23 cellular contexts compared by ENCODE assay signal in genomic region chr1:71037829-71038620, GRCh38. TPM values are rescaled to one million over a fixed set of nuclear protein-coding genes. Genes with fewer than 3 reads are reported as not detected.
"Had no signal": no experiment of that assay in that cellular context is flagged by ENCODE, and none has a peak within 500 bp of the region (broad histone marks: within the 10 kb centered on the region; RNA-seq: fewer than 3 reads in every experiment).

No MANE protein-coding gene starts in this region.

- H3K9me3 ChIP-seq: left ventricle myocardium inferior, neutrophil, psoas muscle, right lobe of liver, testis had no signal

- H3K4me3 ChIP-seq: coronary artery, hepatocyte, left ventricle myocardium inferior, lung, psoas muscle, right lobe of liver, testis had no signal

- H3K27ac ChIP-seq: coronary artery, hepatocyte, left ventricle myocardium inferior, neutrophil, psoas muscle, right lobe of liver, testis had no signal

- H3K9me3 Mint-ChIP-seq: endodermal cell; stimulated activated memory B cell treated with anti-CD40 and anti-IgM and Interleukin-4, amounts not matched to agents 10 μg/mL and 1 μg/mL and 100 μg/mL, for 72 hours; stimulated activated naive CD8-positive, alpha-beta T cell treated with anti-CD3 and anti-CD28 coated beads, Interleukin-15, Interleukin-2, amounts not matched to agents 100 ng/mL and 50 ng/mL, for 24 hours had no signal

- H3K4me1 ChIP-seq: left ventricle myocardium inferior, psoas muscle, right lobe of liver, testis had no signal

- H3K4me1 Mint-ChIP-seq: endodermal cell; stimulated activated memory B cell treated with anti-CD40 and anti-IgM and Interleukin-4, amounts not matched to agents 10 μg/mL and 1 μg/mL and 100 μg/mL, for 72 hours had no signal

- H3K36me3 Mint-ChIP-seq: naive B cell; stimulated activated memory B cell treated with anti-CD40 and anti-IgM and Interleukin-4, amounts not matched to agents 10 μg/mL and 1 μg/mL and 100 μg/mL, for 72 hours had no signal

- DNase-seq: effector CD4-positive, alpha-beta T cell; endodermal cell; foreskin melanocyte; head of caudate nucleus; kidney; left cardiac atrium; left ventricle myocardium inferior; mesenchymal stem cell; naive B cell; psoas muscle; retina; right lobe of liver; stimulated activated CD4-positive, alpha-beta T cell treated with anti-CD3 and anti-CD28 coated beads, Interleukin-4, amount 100 ng/mL, for 1 hour; stimulated activated CD8-positive, alpha-beta memory T cell treated with anti-CD3 and anti-CD28 coated beads, Interleukin-4, amount 100 ng/mL, for 48 hours; testis had no signal

- FAIRE-seq: kidney had no signal

- H3K27ac Mint-ChIP-seq: endodermal cell; naive B cell; stimulated activated memory B cell treated with anti-CD40 and anti-IgM and Interleukin-4, amounts not matched to agents 10 μg/mL and 1 μg/mL and 100 μg/mL, for 72 hours; stimulated activated naive CD8-positive, alpha-beta T cell treated with anti-CD3 and anti-CD28 coated beads, Interleukin-15, Interleukin-2, amounts not matched to agents 100 ng/mL and 50 ng/mL, for 24 hours had no signal

- ATAC-seq: left cardiac atrium; psoas muscle; right lobe of liver; stimulated activated memory B cell treated with anti-CD40 and anti-IgM and Interleukin-4, amounts not matched to agents 10 μg/mL and 1 μg/mL and 100 μg/mL, for 72 hours had no signal

- H3K36me3 ChIP-seq: left ventricle myocardium inferior, neutrophil, right lobe of liver had no signal

- H3K4me3 Mint-ChIP-seq: endodermal cell; naive B cell; stimulated activated memory B cell treated with anti-CD40 and anti-IgM and Interleukin-4, amounts not matched to agents 10 μg/mL and 1 μg/mL and 100 μg/mL, for 72 hours; stimulated activated naive CD8-positive, alpha-beta T cell treated with anti-CD3 and anti-CD28 coated beads, Interleukin-15, Interleukin-2, amounts not matched to agents 100 ng/mL and 50 ng/mL, for 24 hours had no signal

- H3K27me3 ChIP-seq: right lobe of liver, testis had no signal

RNA-seq across cellular contexts. Expression of gene PTGER3, which starts 9.6 kb away (rescaled TPM):
- total RNA-seq: dermis microvascular lymphatic vessel endothelial cell, osteoblast had no signal
